In the genomic region with DNA sequence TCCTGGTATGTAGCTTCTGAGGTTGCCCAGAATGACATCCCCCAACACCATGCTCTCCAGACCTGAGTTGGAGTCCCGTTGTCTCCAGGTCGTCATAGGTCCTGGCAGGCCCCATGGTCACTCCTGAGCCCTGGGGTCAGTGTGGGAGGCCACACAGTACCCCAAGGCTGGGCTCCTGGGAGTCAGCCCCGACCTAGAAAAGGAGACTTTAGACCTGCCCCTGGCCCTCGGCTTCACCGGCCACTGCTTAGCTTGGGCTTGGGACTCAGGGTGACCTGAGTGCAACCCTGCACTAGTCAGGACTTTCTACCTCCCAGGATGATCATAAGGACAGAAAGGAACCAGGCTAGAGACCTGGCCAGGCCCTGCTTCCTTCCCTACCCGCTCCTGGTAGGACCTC, we compare ENCODE assay signal across 35 cellular contexts.
"Had no signal": no experiment of that assay in that cellular context is flagged by ENCODE, and none has a peak within 500 bp of the region (broad histone marks: within the 10 kb centered on the region; RNA-seq: fewer than 3 reads in every experiment).

No MANE protein-coding gene starts in this region.

- H3K9me3 Mint-ChIP-seq: activated CD4-positive, alpha-beta memory T cell treated with anti-CD3 and anti-CD28 coated beads for 36 hours; activated CD4-positive, alpha-beta T cell treated with anti-CD3 and anti-CD28 coated beads, Interleukin-2, amount 10 ng/mL, durations not matched to agents 24 days and 14 days; activated naive CD4-positive, alpha-beta T cell treated with anti-CD3 and anti-CD28 coated beads for 36 hours; activated naive CD4-positive, alpha-beta T cell treated with anti-CD3 and anti-CD28 coated beads, Interleukin-2, amount 50 U/mL, for 24 hours; activated naive CD8-positive, alpha-beta T cell treated with anti-CD3 and anti-CD28 coated beads, Interleukin-2, amount 10 ng/mL, durations not matched to agents 7 days and 5 days; activated T-helper 1 cell treated with anti-CD3 and anti-CD28 coated beads, Interleukin-12 subunit alpha, Interleukin-12 subunit beta, Interleukin-2, Interleukin-4 antibody, amounts not matched to agents 30 ng/mL and 10 ng/mL and 1 ng/mL, durations not matched to agents 14 hours and 24 hours and 36 hours; activated T-helper 2 cell treated with anti-CD3 and anti-CD28 coated beads, Interferon-gamma antibody, Interleukin-2, Interleukin-4, amounts not matched to agents 10 μg/mL and 5 μg/mL and 100 μg/mL, durations not matched to agents 14 hours and 24 hours and 36 hours; brain; dendritic cell treated with granulocyte-macrophage colony-stimulating factor and Interleukin-4, amounts not matched to agents 40 ng/mL and 50 ng/mL, for 4 days; endodermal cell; T-helper 2 cell treated with Interferon-gamma antibody and Interleukin-4, amounts not matched to agents 5 μg/mL and 100 μg/mL, for 36 hours had no signal

- H3K36me3 ChIP-seq: ascending aorta, breast epithelium, cardiac muscle cell had no signal

- H3K27ac Mint-ChIP-seq: activated CD4-positive, alpha-beta memory T cell treated with anti-CD3 and anti-CD28 coated beads for 36 hours; activated CD4-positive, alpha-beta T cell treated with anti-CD3 and anti-CD28 coated beads for 36 hours; activated CD4-positive, alpha-beta T cell treated with anti-CD3 and anti-CD28 coated beads, Interleukin-2, amount 10 ng/mL, durations not matched to agents 24 days and 14 days; activated CD8-positive, alpha-beta memory T cell treated with anti-CD3 and anti-CD28 coated beads, Interleukin-2, amount 10 ng/mL, durations not matched to agents 7 days and 5 days; activated CD8-positive, alpha-beta T cell treated with anti-CD3 and anti-CD28 coated beads, Interleukin-2, amount 10 ng/mL, durations not matched to agents 7 days and 5 days; activated naive CD4-positive, alpha-beta T cell treated with anti-CD3 and anti-CD28 coated beads for 36 hours; activated naive CD4-positive, alpha-beta T cell treated with anti-CD3 and anti-CD28 coated beads, Interleukin-2, amount 50 U/mL, for 24 hours; activated naive CD8-positive, alpha-beta T cell treated with anti-CD3 and anti-CD28 coated beads, Interleukin-2, amount 10 ng/mL, durations not matched to agents 7 days and 5 days; activated T-helper 1 cell treated with anti-CD3 and anti-CD28 coated beads, Interleukin-12 subunit alpha, Interleukin-12 subunit beta, Interleukin-2, Interleukin-4 antibody, amounts not matched to agents 30 ng/mL and 10 ng/mL and 1 ng/mL, durations not matched to agents 14 hours and 24 hours and 36 hours; activated T-helper 2 cell treated with anti-CD3 and anti-CD28 coated beads, Interferon-gamma antibody, Interleukin-2, Interleukin-4, amounts not matched to agents 10 μg/mL and 5 μg/mL and 100 μg/mL, durations not matched to agents 14 hours and 24 hours and 36 hours; dendritic cell treated with granulocyte-macrophage colony-stimulating factor and Interleukin-4, amounts not matched to agents 40 ng/mL and 50 ng/mL, for 4 days; endodermal cell; T-helper 17 cell; T-helper 2 cell treated with Interferon-gamma antibody and Interleukin-4, amounts not matched to agents 5 μg/mL and 100 μg/mL, for 36 hours had no signal

- H3K27me3 ChIP-seq: ascending aorta, breast epithelium, cardiac muscle cell, dorsolateral prefrontal cortex had no signal

- H3K4me3 Mint-ChIP-seq: activated CD4-positive, alpha-beta memory T cell treated with anti-CD3 and anti-CD28 coated beads for 36 hours; activated CD4-positive, alpha-beta T cell treated with anti-CD3 and anti-CD28 coated beads for 36 hours; activated CD4-positive, alpha-beta T cell treated with anti-CD3 and anti-CD28 coated beads, Interleukin-2, amount 10 ng/mL, durations not matched to agents 24 days and 14 days; activated CD8-positive, alpha-beta memory T cell treated with anti-CD3 and anti-CD28 coated beads, Interleukin-2, amount 10 ng/mL, durations not matched to agents 7 days and 5 days; activated CD8-positive, alpha-beta T cell treated with anti-CD3 and anti-CD28 coated beads, Interleukin-2, amount 10 ng/mL, durations not matched to agents 7 days and 5 days; activated naive CD4-positive, alpha-beta T cell treated with anti-CD3 and anti-CD28 coated beads for 36 hours; activated naive CD4-positive, alpha-beta T cell treated with anti-CD3 and anti-CD28 coated beads, Interleukin-2, amount 50 U/mL, for 24 hours; activated naive CD8-positive, alpha-beta T cell treated with anti-CD3 and anti-CD28 coated beads, Interleukin-2, amount 10 ng/mL, durations not matched to agents 7 days and 5 days; activated T-helper 1 cell treated with anti-CD3 and anti-CD28 coated beads, Interleukin-12 subunit alpha, Interleukin-12 subunit beta, Interleukin-2, Interleukin-4 antibody, amounts not matched to agents 30 ng/mL and 10 ng/mL and 1 ng/mL, durations not matched to agents 14 hours and 24 hours and 36 hours; brain; dendritic cell treated with granulocyte-macrophage colony-stimulating factor and Interleukin-4, amounts not matched to agents 40 ng/mL and 50 ng/mL, for 4 days; endodermal cell; T-helper 17 cell; T-helper 2 cell treated with Interferon-gamma antibody and Interleukin-4, amounts not matched to agents 5 μg/mL and 100 μg/mL, for 36 hours had no signal

- H3K9me3 ChIP-seq: ascending aorta, breast epithelium had no signal

- H3K4me3 ChIP-seq: ascending aorta, breast epithelium, cardiac muscle cell, coronary artery, dorsolateral prefrontal cortex had no signal

- ATAC-seq: activated CD4-positive, alpha-beta T cell treated with anti-CD3 and anti-CD28 coated beads for 36 hours; activated CD8-positive, alpha-beta memory T cell treated with anti-CD3 and anti-CD28 coated beads, Interleukin-2, amount 10 ng/mL, durations not matched to agents 7 days and 5 days; activated CD8-positive, alpha-beta T cell treated with anti-CD3 and anti-CD28 coated beads, Interleukin-2, amount 10 ng/mL, durations not matched to agents 7 days and 5 days; esophagus mucosa; T-helper 17 cell had no signal

- H3K27me3 Mint-ChIP-seq: activated CD4-positive, alpha-beta memory T cell treated with anti-CD3 and anti-CD28 coated beads for 36 hours; activated naive CD4-positive, alpha-beta T cell treated with anti-CD3 and anti-CD28 coated beads, Interleukin-2, amount 50 U/mL, for 24 hours; T-helper 17 cell had no signal

- H3K36me3 Mint-ChIP-seq: activated CD4-positive, alpha-beta memory T cell treated with anti-CD3 and anti-CD28 coated beads for 36 hours; activated CD8-positive, alpha-beta memory T cell treated with anti-CD3 and anti-CD28 coated beads, Interleukin-2, amount 10 ng/mL, durations not matched to agents 7 days and 5 days; activated naive CD4-positive, alpha-beta T cell treated with anti-CD3 and anti-CD28 coated beads, Interleukin-2, amount 50 U/mL, for 24 hours; activated naive CD8-positive, alpha-beta T cell treated with anti-CD3 and anti-CD28 coated beads, Interleukin-2, amount 10 ng/mL, durations not matched to agents 7 days and 5 days had no signal

- DNase-seq: activated CD4-positive, alpha-beta memory T cell treated with anti-CD3 and anti-CD28 coated beads for 36 hours; activated CD4-positive, alpha-beta T cell treated with anti-CD3 and anti-CD28 coated beads for 36 hours; activated CD4-positive, alpha-beta T cell treated with anti-CD3 and anti-CD28 coated beads, Interleukin-2, amount 10 ng/mL, durations not matched to agents 24 days and 14 days; activated CD4-positive, CD25-positive, alpha-beta regulatory T cell; activated CD4-positive, CD25-positive, alpha-beta regulatory T cell treated with anti-CD3 and anti-CD28 coated beads, Interleukin-2, amount 50 U/mL, for 72 hours; activated CD8-positive, alpha-beta memory T cell treated with anti-CD3 and anti-CD28 coated beads, Interleukin-2, amount 10 ng/mL, durations not matched to agents 7 days and 5 days; activated CD8-positive, alpha-beta memory T cell treated with anti-CD3 and anti-CD28 coated beads, Interleukin-2, amount 50 U/mL, for 4 hours; activated CD8-positive, alpha-beta T cell treated with anti-CD3 and anti-CD28 coated beads, Interleukin-2, amount 10 ng/mL, durations not matched to agents 7 days and 5 days; activated effector memory CD4-positive, alpha-beta T cell treated with anti-CD3 and anti-CD28 coated beads, Interleukin-2, amount 50 U/mL, for 16 hours; activated naive CD4-positive, alpha-beta T cell treated with anti-CD3 and anti-CD28 coated beads for 36 hours; activated T-cell treated with anti-CD3 and anti-CD28 coated beads, Interleukin-2, amount 50 U/mL, for 1 hour; activated T-cell treated with anti-CD3 and anti-CD28 coated beads, Interleukin-2, amount 50 U/mL, for 48 hours; central memory CD4-positive, alpha-beta T cell; cerebellar nuclear complex; dorsolateral prefrontal cortex; effector memory CD4-positive, alpha-beta T cell; endodermal cell; foreskin fibroblast; head of caudate nucleus; T-helper 1 cell; T-helper 17 cell; T1000 had no signal

- H3K27ac ChIP-seq: ascending aorta, cardiac muscle cell, coronary artery had no signal

- FAIRE-seq: frontal cortex had no signal

- H3K4me1 ChIP-seq: ascending aorta, breast epithelium had no signal
